ENCODE assay signal across 9 cellular contexts in the genomic region with DNA sequence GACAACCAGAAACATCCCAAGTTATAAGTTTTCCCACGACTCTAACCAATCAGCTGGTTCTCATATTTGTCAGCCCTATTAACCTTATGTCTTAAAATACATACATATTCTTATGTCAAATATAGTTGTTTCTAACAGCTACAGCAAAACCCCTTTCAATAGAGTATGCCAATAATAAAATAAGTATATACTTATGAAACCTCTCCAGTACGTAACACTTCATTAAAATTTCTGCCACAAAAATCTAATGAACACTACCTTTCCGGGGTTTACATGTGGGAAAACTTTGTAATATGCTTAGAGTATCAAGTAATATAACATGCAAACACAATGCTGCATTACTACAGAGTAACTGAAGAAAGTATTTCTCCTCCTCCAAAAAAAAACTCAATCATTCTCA. TPM values are rescaled to one million over a fixed set of nuclear protein-coding genes. Genes with fewer than 3 reads are reported as not detected.
DNase-seq lines count a peak whose midpoint lies in the region; ATAC-seq, FAIRE-seq and TF ChIP-seq lines count a peak whose summit lies in the region.
"Had no signal": no experiment of that assay in that cellular context is flagged by ENCODE, and none has a peak within 500 bp of the region (broad histone marks: within the 10 kb centered on the region; RNA-seq: fewer than 3 reads in every experiment).

No MANE protein-coding gene starts in this region.

- TF ChIP-seq RAD21 in SK-N-SH (IDR thresholded peaks at IDR 0.05; ENCODE audit: low read length): no peak

- H3K4me3 ChIP-seq in SK-N-SH (ENCODE audit: low read depth in 2 of 2, low read length in 1 of 2): peak overlapping the region; percentile 71 to 99
- H3K4me3 ChIP-seq in stomach smooth muscle (ENCODE audit: low read length in 2 of 2): peak overlapping the region; percentile 85 to 96

- H3K4me1 Mint-ChIP-seq in activated naive CD8-positive, alpha-beta T cell treated with anti-CD3 and anti-CD28 coated beads for 36 hours: peaks cover 15% of the 10 kb centered on the region

- H3K79me2 ChIP-seq in SK-N-SH (ENCODE audit: insufficient read depth): peaks cover 67% of the 10 kb centered on the region

- peak overlapping the region; percentile 90 for H3K4me2 ChIP-seq in SK-N-SH

- no peak overlapping the region for H2AFZ ChIP-seq in SK-N-SH (ENCODE audit: low read depth)

- no peaks in the 10 kb centered on the region for H3F3A ChIP-seq in SK-N-SH (replicated peaks; ENCODE audit: insufficient read depth)

- H3K4me3 Mint-ChIP-seq in activated naive CD8-positive, alpha-beta T cell treated with anti-CD3 and anti-CD28 coated beads for 36 hours: peak overlapping the region; percentile 83

- H3K9me3 ChIP-seq in SK-N-SH (no peaks in the 10 kb centered on the region), stomach smooth muscle (ENCODE audit: control insufficient read depth in 2 of 2, low read length in 2 of 2) (no peaks in the 10 kb centered on the region)

- H3K27me3 ChIP-seq in SK-N-SH (ENCODE audit: insufficient read depth) (no peaks in the 10 kb centered on the region), stomach smooth muscle (ENCODE audit: control insufficient read depth in 1 of 2, insufficient read depth in 2 of 2, low read length in 2 of 2) (no peaks in the 10 kb centered on the region)

- peaks cover 5 to 9% of the 10 kb centered on the region in 2 experiments; a peak in 3 of 4 replicates for H3K4me1 ChIP-seq in SK-N-SH (ENCODE audit: control insufficient read depth in 1 of 2, insufficient read depth in 2 of 2, low read depth in 1 of 2, low read length in 1 of 2)
- H3K4me1 ChIP-seq in stomach smooth muscle (ENCODE audit: control insufficient read depth, insufficient read depth, low read length): peaks cover 14% of the 10 kb centered on the region

- CTCF ChIA-PET in SK-N-SH (lab: Yijun Ruan, JAX): interaction anchor here (0.7 to 1.9 kb wide), 8 partner anchors 35 to 232 kb away, joined by 3 to 4 read pairs (median 4); no protein-coding TSS in a partner anchor
- CTCF ChIA-PET in HEK293T (lab: Yijun Ruan, JAX): no interaction called here

- 42% methylated on average over 3 of the region's 3 CpGs for WGBS in SK-N-SH (ENCODE audit: low lambda C conversion rate)

- no peaks in the 10 kb centered on the region for H3K9me3 Mint-ChIP-seq in activated naive CD8-positive, alpha-beta T cell treated with anti-CD3 and anti-CD28 coated beads for 36 hours

- peak; percentile 30 for FAIRE-seq in islet of Langerhans (lab: Jason Lieb, UNC)

- H3K27ac Mint-ChIP-seq in activated naive CD8-positive, alpha-beta T cell treated with anti-CD3 and anti-CD28 coated beads for 36 hours: no peak overlapping the region

- DNase-seq in SK-N-SH: no peak
- DNase-seq in activated naive CD8-positive, alpha-beta T cell treated with anti-CD3 and anti-CD28 coated beads for 36 hours: no peak
- no peak for DNase-seq in cerebellar nuclear complex (lab: John Stamatoyannopoulos, UW)
- no peak for DNase-seq in OCI-M2 (lab: John Stamatoyannopoulos, UW; ENCODE audit: unreplicated experiment)
- no peak for DNase-seq in HEK293T (ENCODE audit: extremely low spot score)

- H3K27ac ChIP-seq in SK-N-SH (ENCODE audit: low read depth in 2 of 2, low read length in 1 of 2) (peak overlapping the region; percentile 18 to 97; a peak in 3 of 4 replicates), stomach smooth muscle (ENCODE audit: low read length) (no peak overlapping the region)
- H3K27ac ChIP-seq: 22Rv1 had no signal

- peaks cover 50% of the 10 kb centered on the region for H4K20me1 ChIP-seq in SK-N-SH (ENCODE audit: insufficient read depth)

- TF ChIP-seq EP300 in SK-N-SH (IDR thresholded peaks at IDR 0.05; ENCODE audit: borderline replicate concordance in 1 of 2, low read depth in 1 of 2, low read length in 1 of 2): no peak

- H3K36me3 Mint-ChIP-seq in activated naive CD8-positive, alpha-beta T cell treated with anti-CD3 and anti-CD28 coated beads for 36 hours: no peaks in the 10 kb centered on the region

- H3K9ac ChIP-seq in SK-N-SH (peak overlapping the region; percentile 98; the same call in 1 of the 2 replicates), stomach smooth muscle (ENCODE audit: low read length in 2 of 2) (peak overlapping the region in 1 of 2 donors; percentile 84)

- ATAC-seq in SK-N-SH treated with all-trans-retinoic acid at 6 μM for 48 hours: no peak

- no peak for TF ChIP-seq CTCF in SK-N-SH (IDR thresholded peaks at IDR 0.05)

- H3K36me3 ChIP-seq in SK-N-SH (replicated peaks in 1 of 2; ENCODE audit: control insufficient read depth in 1 of 2, insufficient read depth in 2 of 2, low read length in 1 of 2): peaks cover 0 to 3% of the 10 kb centered on the region in 2 experiments
- no peaks in the 10 kb centered on the region for H3K36me3 ChIP-seq in stomach smooth muscle (ENCODE audit: control insufficient read depth in 2 of 2, insufficient read depth in 2 of 2, low read length in 2 of 2)

- POLR2A ChIA-PET in SK-N-SH (lab: Yijun Ruan, JAX) (no interaction called here), HEK293T (lab: Yijun Ruan, JAX) (interaction anchor here (0.7 to 3.5 kb wide), 8 partner anchors 8 to 97 kb away, joined by 3 to 21 read pairs (median 4); a partner anchor contains a TSS)

- no peaks in the 10 kb centered on the region for H3K9me2 ChIP-seq in SK-N-SH

- H3K27me3 Mint-ChIP-seq in activated naive CD8-positive, alpha-beta T cell treated with anti-CD3 and anti-CD28 coated beads for 36 hours: peaks cover 46% of the 10 kb centered on the region

TF ChIP-seq in SK-N-SH, 30 proteins besides CTCF, POLR2A, EP300 and RAD21 (continues in another document):
- TF ChIP-seq, protein P1, sequence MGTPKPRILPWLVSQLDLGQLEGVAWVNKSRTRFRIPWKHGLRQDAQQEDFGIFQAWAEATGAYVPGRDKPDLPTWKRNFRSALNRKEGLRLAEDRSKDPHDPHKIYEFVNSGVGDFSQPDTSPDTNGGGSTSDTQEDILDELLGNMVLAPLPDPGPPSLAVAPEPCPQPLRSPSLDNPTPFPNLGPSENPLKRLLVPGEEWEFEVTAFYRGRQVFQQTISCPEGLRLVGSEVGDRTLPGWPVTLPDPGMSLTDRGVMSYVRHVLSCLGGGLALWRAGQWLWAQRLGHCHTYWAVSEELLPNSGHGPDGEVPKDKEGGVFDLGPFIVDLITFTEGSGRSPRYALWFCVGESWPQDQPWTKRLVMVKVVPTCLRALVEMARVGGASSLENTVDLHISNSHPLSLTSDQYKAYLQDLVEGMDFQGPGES (IDR thresholded peaks at IDR 0.05; ENCODE audit: low read depth, low read length): no peak
- TF ChIP-seq FOSL2 (IDR thresholded peaks at IDR 0.05; ENCODE audit: borderline replicate concordance, low read depth): no peak
- no peak for TF ChIP-seq ELF1 (IDR thresholded peaks at IDR 0.05)

TF ChIP-seq in SK-N-SH treated with all-trans-retinoic acid at 6 μM for 48 hours, 23 proteins besides CTCF, POLR2A, EP300 and RAD21:
- TF ChIP-seq, protein P2, sequence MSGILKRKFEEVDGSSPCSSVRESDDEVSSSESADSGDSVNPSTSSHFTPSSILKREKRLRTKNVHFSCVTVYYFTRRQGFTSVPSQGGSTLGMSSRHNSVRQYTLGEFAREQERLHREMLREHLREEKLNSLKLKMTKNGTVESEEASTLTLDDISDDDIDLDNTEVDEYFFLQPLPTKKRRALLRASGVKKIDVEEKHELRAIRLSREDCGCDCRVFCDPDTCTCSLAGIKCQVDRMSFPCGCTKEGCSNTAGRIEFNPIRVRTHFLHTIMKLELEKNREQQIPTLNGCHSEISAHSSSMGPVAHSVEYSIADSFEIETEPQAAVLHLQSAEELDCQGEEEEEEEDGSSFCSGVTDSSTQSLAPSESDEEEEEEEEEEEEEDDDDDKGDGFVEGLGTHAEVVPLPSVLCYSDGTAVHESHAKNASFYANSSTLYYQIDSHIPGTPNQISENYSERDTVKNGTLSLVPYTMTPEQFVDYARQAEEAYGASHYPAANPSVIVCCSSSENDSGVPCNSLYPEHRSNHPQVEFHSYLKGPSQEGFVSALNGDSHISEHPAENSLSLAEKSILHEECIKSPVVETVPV (CRISPR knock-in tag; IDR thresholded peaks at IDR 0.05): no peak
- no peak for TF ChIP-seq ZFP30 (CRISPR knock-in tag; IDR thresholded peaks at IDR 0.05)

TF ChIP-seq in HEK293T, 16 proteins besides CTCF, POLR2A, EP300 and RAD21:
- no peak for TF ChIP-seq HDGF (IDR thresholded peaks at IDR 0.05; ENCODE audit: borderline replicate concordance)
- no peak for TF ChIP-seq NFRKB (IDR thresholded peaks at IDR 0.05)
- TF ChIP-seq LEF1 (IDR thresholded peaks at IDR 0.05; ENCODE audit: borderline replicate concordance): no peak
- TF ChIP-seq L3MBTL2 (conservative IDR thresholded peaks at IDR 0.05): no peak

RNA-seq across cellular contexts. Expression of a gene that starts 1.8 kb away (rescaled TPM):
- polyA plus RNA-seq in SK-N-SH (2012; rRNA removed): 13.7 and 15.3 TPM in 2 replicates
- 8.7 and 10.2 TPM in 2 replicates for polyA plus RNA-seq in SK-N-SH (2012; cell fraction: cytosol; rRNA removed)
- polyA plus RNA-seq in SK-N-SH (2012; cell fraction: nucleus; rRNA removed): 25.5 and 41.7 TPM in 2 replicates
- 1 to 10 TPM; 2.9 to 4.6 TPM for total RNA-seq in activated naive CD8-positive, alpha-beta T cell treated with anti-CD3 and anti-CD28 coated beads for 36 hours
